In the genomic region with DNA sequence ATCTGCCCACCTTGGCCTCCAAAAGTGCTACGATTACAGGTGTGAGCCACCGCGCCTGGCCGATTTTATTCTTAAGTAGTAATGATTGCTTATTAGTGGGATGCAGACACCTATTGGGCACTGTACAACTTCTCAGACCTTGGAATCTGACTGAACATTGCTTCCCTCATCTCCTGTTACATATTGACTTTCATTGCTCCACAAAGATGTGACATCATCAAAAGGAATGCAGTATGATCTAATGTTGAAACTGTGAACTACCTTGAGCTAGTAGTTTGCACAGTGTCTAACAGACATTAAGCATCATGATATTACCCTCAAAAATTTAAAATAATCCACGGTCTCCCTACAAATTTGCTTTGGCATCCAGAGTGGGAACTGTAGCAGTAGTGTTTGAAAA, we compare ENCODE assay signal across 16 cellular contexts.
DNase-seq lines count a peak whose midpoint lies in the region; ATAC-seq and TF ChIP-seq lines count a peak whose summit lies in the region.
"Had no signal": no experiment of that assay in that cellular context is flagged by ENCODE, and none has a peak within 500 bp of the region (broad histone marks: within the 10 kb centered on the region; RNA-seq: fewer than 3 reads in every experiment).

No MANE protein-coding gene starts in this region.

- H3K79me2 ChIP-seq in fibroblast of lung (ENCODE audit: control insufficient read depth, insufficient read depth, low read length): no peaks in the 10 kb centered on the region

- H3K4me3 Mint-ChIP-seq in activated naive CD8-positive, alpha-beta T cell treated with anti-CD3 and anti-CD28 coated beads for 36 hours: no peak overlapping the region
- H3K4me3 Mint-ChIP-seq: natural killer cell had no signal

- H3K27ac ChIP-seq in RWPE2 (ENCODE audit: poor library complexity, severe bottlenecking) (peak overlapping the region; percentile 81), fibroblast of lung (ENCODE audit: insufficient read depth, low read length) (no peak overlapping the region)
- H3K27ac ChIP-seq: adrenal gland had no signal

- H3K9me3 Mint-ChIP-seq in activated naive CD8-positive, alpha-beta T cell treated with anti-CD3 and anti-CD28 coated beads for 36 hours: no peaks in the 10 kb centered on the region
- H3K9me3 Mint-ChIP-seq: natural killer cell had no signal

- H4K20me1 ChIP-seq in fibroblast of lung (ENCODE audit: control insufficient read depth, extremely low read depth, insufficient read depth, low read length): no peaks in the 10 kb centered on the region

- no peak for TF ChIP-seq CTCF in RWPE2 (IDR thresholded peaks at IDR 0.05; ENCODE audit: poor library complexity, severe bottlenecking)
- TF ChIP-seq CTCF in fibroblast of lung (conservative IDR thresholded peaks at IDR 0.05 in 1 of 2, IDR thresholded peaks at IDR 0.05 in 1 of 2; ENCODE audit: low read depth in 1 of 2, low read length in 2 of 2): no peak

- no peak overlapping the region for H3K4me2 ChIP-seq in fibroblast of lung (ENCODE audit: extremely low read depth, insufficient read depth, low read length)

- H3K4me3 ChIP-seq in RWPE2 (ENCODE audit: severe bottlenecking) (no peak overlapping the region), fibroblast of lung (replicated peaks in 1 of 4; ENCODE audit: control extremely low read depth in 1 of 4, insufficient read depth in 1 of 4, low read depth in 3 of 4, low read length in 4 of 4) (no peak overlapping the region), skeletal muscle cell (ENCODE audit: low read depth, low read length) (no peak overlapping the region)
- H3K4me3 ChIP-seq: adrenal gland had no signal

- H3K9ac ChIP-seq in fibroblast of lung (ENCODE audit: insufficient read depth, low read length): no peak overlapping the region

- no peaks in the 10 kb centered on the region for H3K27me3 Mint-ChIP-seq in activated naive CD8-positive, alpha-beta T cell treated with anti-CD3 and anti-CD28 coated beads for 36 hours

- H3K27ac Mint-ChIP-seq in activated naive CD8-positive, alpha-beta T cell treated with anti-CD3 and anti-CD28 coated beads for 36 hours: no peak overlapping the region
- H3K27ac Mint-ChIP-seq: natural killer cell had no signal

- no peaks in the 10 kb centered on the region for H3K36me3 Mint-ChIP-seq in activated naive CD8-positive, alpha-beta T cell treated with anti-CD3 and anti-CD28 coated beads for 36 hours
- H3K36me3 Mint-ChIP-seq: natural killer cell had no signal

- ATAC-seq in RWPE2 (ENCODE audit: low read depth): peak; percentile 69
- ATAC-seq: natural killer cell, sciatic nerve had no signal

- H3K36me3 ChIP-seq in RWPE2 (ENCODE audit: low read depth) (no peaks in the 10 kb centered on the region), fibroblast of lung (ENCODE audit: control insufficient read depth, insufficient read depth, low read length) (no peaks in the 10 kb centered on the region)
- H3K36me3 ChIP-seq: adrenal gland had no signal

- H3K4me1 ChIP-seq in RWPE2 (ENCODE audit: insufficient read depth, poor library complexity, severe bottlenecking): peaks cover 20% of the 10 kb centered on the region
- H3K4me1 ChIP-seq in fibroblast of lung (ENCODE audit: control insufficient read depth, extremely low read depth, insufficient read depth, low read length): peaks cover 8% of the 10 kb centered on the region
- H3K4me1 ChIP-seq: adrenal gland had no signal

- H2AFZ ChIP-seq in fibroblast of lung (ENCODE audit: low read length): no peak overlapping the region

- H3K27me3 ChIP-seq in RWPE2 (ENCODE audit: insufficient read depth, poor library complexity, severe bottlenecking) (no peaks in the 10 kb centered on the region), fibroblast of lung (ENCODE audit: control insufficient read depth, insufficient read depth, low read length) (no peaks in the 10 kb centered on the region)
- H3K27me3 ChIP-seq: adrenal gland had no signal

- no peaks in the 10 kb centered on the region for H3K9me3 ChIP-seq in RWPE2 (ENCODE audit: severe bottlenecking)
- H3K9me3 ChIP-seq in fibroblast of lung (ENCODE audit: control insufficient read depth, insufficient read depth, low read depth, low read length): no peaks in the 10 kb centered on the region
- H3K9me3 ChIP-seq: adrenal gland had no signal

- H3K4me1 Mint-ChIP-seq in activated naive CD8-positive, alpha-beta T cell treated with anti-CD3 and anti-CD28 coated beads for 36 hours: no peaks in the 10 kb centered on the region
- H3K4me1 Mint-ChIP-seq: natural killer cell had no signal

- DNase-seq in H4 (ENCODE audit: low spot score): peak; percentile 60
- DNase-seq in RWPE2 (ENCODE audit: low spot score): no peak
- DNase-seq in fibroblast of lung (ENCODE audit: low read depth in 2 of 2): peak; percentile 37 to 79
- peak; percentile 33 for DNase-seq in skeletal muscle cell (ENCODE audit: low read depth)
- DNase-seq in activated naive CD8-positive, alpha-beta T cell treated with anti-CD3 and anti-CD28 coated beads for 36 hours: no peak
- no peak for DNase-seq in activated CD8-positive, alpha-beta memory T cell treated with anti-CD3 and anti-CD28 coated beads, Interleukin-2, amount 50 U/mL, for 4 hours
- DNase-seq in NCI-H1417 (lab: John Stamatoyannopoulos, UW): no peak
- DNase-seq: activated CD4-positive, CD25-positive, alpha-beta regulatory T cell treated with anti-CD3 and anti-CD28 coated beads, Interleukin-2, amount 50 U/mL, for 72 hours; activated T-cell treated with anti-CD3 and anti-CD28 coated beads, Interleukin-2, amount 50 U/mL, for 1 hour; adrenal gland; left cardiac atrium; natural killer cell; NCI-H2029; NK-92 treated with Interleukin-12 subunit alpha and Interleukin-12 subunit beta, amount 100 ng/mL, for 24 hours; SW 1271 had no signal

Comparison
In these comparisons a context has a peak if more than half of its experiments do, and no peak if none do; other contexts are left out.
1. DNase-seq: peak in H4 (single experiment), fibroblast of lung (2 of 2) and skeletal muscle cell (single experiment); none in RWPE2 (single experiment), activated naive CD8-positive, alpha-beta T cell treated with anti-CD3 and anti-CD28 coated beads for 36 hours (single experiment), activated CD8-positive, alpha-beta memory T cell treated with anti-CD3 and anti-CD28 coated beads, Interleukin-2, amount 50 U/mL, for 4 hours (single experiment) and NCI-H1417 (0 of 3).